20 cellular contexts compared by ENCODE assay signal in genomic region chr10:132404911-132405462, GRCh38. TPM values are rescaled to one million over a fixed set of nuclear protein-coding genes. Genes with fewer than 3 reads are reported as not detected.
DNase-seq lines count a peak whose midpoint lies in the region; ATAC-seq, FAIRE-seq and TF ChIP-seq lines count a peak whose summit lies in the region.
"Had no signal": no experiment of that assay in that cellular context is flagged by ENCODE, and none has a peak within 500 bp of the region (broad histone marks: within the 10 kb centered on the region; RNA-seq: fewer than 3 reads in every experiment).

No MANE protein-coding gene starts in this region.

- no peak overlapping the region for H2AFZ ChIP-seq in smooth muscle cell (ENCODE audit: low read depth)

- no peaks in the 10 kb centered on the region for H3K9me3 ChIP-seq in left ventricle myocardium inferior (replicated peaks)
- H3K9me3 ChIP-seq in adrenal gland (replicated peaks in 1 of 3) = no peaks in the 10 kb centered on the region
- H3K9me3 ChIP-seq in kidney (ENCODE audit: control insufficient read depth in 1 of 2, low read length in 2 of 2) = no peaks in the 10 kb centered on the region
- no peaks in the 10 kb centered on the region for H3K9me3 ChIP-seq in smooth muscle cell (replicated peaks; ENCODE audit: low read depth)
- H3K9me3 ChIP-seq: BE2C had no signal

- POLR2A ChIA-PET in activated CD4-positive, alpha-beta memory T cell treated with anti-CD3 and anti-CD28 coated beads, Interleukin-2, amount 10 ng/mL, durations not matched to agents 7 days and 5 days (lab: Charles Lee) = no interaction called here

- H3K27ac ChIP-seq in left ventricle myocardium inferior (replicated peaks) (no peak overlapping the region), adrenal gland (peak overlapping the region in 3 of 5 donors; percentile 38 to 98 (median 98)), kidney (ENCODE audit: low read depth in 2 of 2, low read length in 2 of 2) (no peak overlapping the region), smooth muscle cell (ENCODE audit: low read depth) (no peak overlapping the region)

- H3K4me3 ChIP-seq in left ventricle myocardium inferior (no peak overlapping the region), adrenal gland (no peak overlapping the region), kidney (ENCODE audit: low read length in 2 of 2) (no peak overlapping the region), smooth muscle cell (no peak overlapping the region)

- intact Hi-C loops in Right ventricle myocardium superior (cut with DNase I) = no loop called here
- intact Hi-C loops in left ventricle myocardium inferior (cut with micrococcal nuclease) = no loop called here
- intact Hi-C loops in adrenal gland (cut with DNase I) = no loop called here
- intact Hi-C loops in kidney (cut with DNase I) = no loop called here

- H3K9ac ChIP-seq in kidney (ENCODE audit: low read length in 2 of 2) (no peak overlapping the region), smooth muscle cell (ENCODE audit: low read depth) (no peak overlapping the region)

- peaks cover 19% of the 10 kb centered on the region for H3K36me3 ChIP-seq in left ventricle myocardium inferior
- peaks cover 0 to 22% of the 10 kb centered on the region in 2 donors for H3K36me3 ChIP-seq in adrenal gland (replicated peaks in 1 of 2)
- peaks cover 0 to 7% of the 10 kb centered on the region in 2 donors for H3K36me3 ChIP-seq in kidney (ENCODE audit: control insufficient read depth in 1 of 2, insufficient read depth in 2 of 2, low read length in 2 of 2)
- H3K36me3 ChIP-seq in smooth muscle cell (ENCODE audit: low read depth) = no peaks in the 10 kb centered on the region

- H3K4me3 Mint-ChIP-seq in activated CD4-positive, alpha-beta memory T cell treated with anti-CD3 and anti-CD28 coated beads, Interleukin-2, amount 10 ng/mL, durations not matched to agents 7 days and 5 days = no peak overlapping the region
- H3K4me3 Mint-ChIP-seq: CD4-positive, alpha-beta T cell had no signal

- H3K27me3 Mint-ChIP-seq in activated CD4-positive, alpha-beta memory T cell treated with anti-CD3 and anti-CD28 coated beads, Interleukin-2, amount 10 ng/mL, durations not matched to agents 7 days and 5 days = no peaks in the 10 kb centered on the region
- H3K27me3 Mint-ChIP-seq: CD4-positive, alpha-beta T cell had no signal

- peaks cover 7% of the 10 kb centered on the region for H3K4me1 Mint-ChIP-seq in activated CD4-positive, alpha-beta memory T cell treated with anti-CD3 and anti-CD28 coated beads, Interleukin-2, amount 10 ng/mL, durations not matched to agents 7 days and 5 days

- H3K9me3 Mint-ChIP-seq in activated CD4-positive, alpha-beta memory T cell treated with anti-CD3 and anti-CD28 coated beads, Interleukin-2, amount 10 ng/mL, durations not matched to agents 7 days and 5 days = no peaks in the 10 kb centered on the region
- H3K9me3 Mint-ChIP-seq in activated naive CD4-positive, alpha-beta T cell treated with anti-CD3 and anti-CD28 coated beads, Interleukin-2, amount 50 U/mL, for 72 hours = no peaks in the 10 kb centered on the region
- H3K9me3 Mint-ChIP-seq: CD4-positive, alpha-beta T cell had no signal

- H3K27me3 ChIP-seq in left ventricle myocardium inferior (ENCODE audit: low read depth) (no peaks in the 10 kb centered on the region), adrenal gland (no peaks in the 10 kb centered on the region), smooth muscle cell (ENCODE audit: low read depth) (no peaks in the 10 kb centered on the region)
- H3K27me3 ChIP-seq: BE2C had no signal

- FAIRE-seq in kidney (lab: Jason Lieb, UNC) = no peak
- FAIRE-seq: G401.6, GM12891, GM18507 had no signal

- H4K20me1 ChIP-seq in smooth muscle cell (ENCODE audit: low read depth) = peaks cover 56% of the 10 kb centered on the region

- H3K36me3 Mint-ChIP-seq in activated CD4-positive, alpha-beta memory T cell treated with anti-CD3 and anti-CD28 coated beads, Interleukin-2, amount 10 ng/mL, durations not matched to agents 7 days and 5 days (ENCODE audit: low read depth) = no peaks in the 10 kb centered on the region
- H3K36me3 Mint-ChIP-seq in activated naive CD4-positive, alpha-beta T cell treated with anti-CD3 and anti-CD28 coated beads, Interleukin-2, amount 50 U/mL, for 72 hours = no peaks in the 10 kb centered on the region

- DNase-seq in Right ventricle myocardium superior (peak; percentile 33), left ventricle myocardium inferior (no peak), adrenal gland (peak in 2 of 7 donors; percentile 2 to 18), kidney (peak; percentile 64), smooth muscle cell (lab: John Stamatoyannopoulos, UW; ENCODE audit: unreplicated experiment) (no peak), SKM-1 treated with dmso at 0.1 percent for 144 hours (lab: John Stamatoyannopoulos, UW; ENCODE audit: unreplicated experiment) (no peak)
- DNase-seq in activated CD4-positive, alpha-beta memory T cell treated with anti-CD3 and anti-CD28 coated beads, Interleukin-2, amount 10 ng/mL, durations not matched to agents 7 days and 5 days = no peak
- DNase-seq in activated naive CD4-positive, alpha-beta T cell treated with anti-CD3 and anti-CD28 coated beads, Interleukin-2, amount 50 U/mL, for 72 hours (ENCODE audit: low spot score in 2 of 2) = no peak
- DNase-seq: 8988T; BE2C; Calu3; CD4-positive, alpha-beta T cell; KG1; NCI-H1436; NCI-H2081; NCI-H748 treated with DMSO at 0.1 percent for 48 hours; OCI-M1 had no signal

- H3K27ac Mint-ChIP-seq in activated CD4-positive, alpha-beta memory T cell treated with anti-CD3 and anti-CD28 coated beads, Interleukin-2, amount 10 ng/mL, durations not matched to agents 7 days and 5 days = no peak overlapping the region
- no peak overlapping the region for H3K27ac Mint-ChIP-seq in activated naive CD4-positive, alpha-beta T cell treated with anti-CD3 and anti-CD28 coated beads, Interleukin-2, amount 50 U/mL, for 72 hours
- H3K27ac Mint-ChIP-seq: CD4-positive, alpha-beta T cell had no signal

- H3K79me2 ChIP-seq in smooth muscle cell (ENCODE audit: low read depth) = peaks cover 39% of the 10 kb centered on the region

- ATAC-seq in Right ventricle myocardium superior (ENCODE audit: poor library complexity) = no peak
- ATAC-seq in activated naive CD4-positive, alpha-beta T cell treated with anti-CD3 and anti-CD28 coated beads, Interleukin-2, amount 50 U/mL, for 72 hours = no peak

- H3K4me1 ChIP-seq in left ventricle myocardium inferior = peaks cover 53% of the 10 kb centered on the region
- peaks cover 56 to 86% of the 10 kb centered on the region in 2 donors for H3K4me1 ChIP-seq in adrenal gland (replicated peaks in 1 of 2)
- peaks cover 11 to 49% of the 10 kb centered on the region in 2 donors for H3K4me1 ChIP-seq in kidney (ENCODE audit: control insufficient read depth in 1 of 2, insufficient read depth in 1 of 2, low read depth in 1 of 2, low read length in 2 of 2)
- peaks cover 16% of the 10 kb centered on the region for H3K4me1 ChIP-seq in smooth muscle cell (ENCODE audit: low read depth)

- no peaks in the 10 kb centered on the region for H3F3A ChIP-seq in smooth muscle cell (ENCODE audit: low read depth)

- no peak for TF ChIP-seq POLR2A in adrenal gland (IDR thresholded peaks at IDR 0.05)

- H3K4me2 ChIP-seq in smooth muscle cell = no peak overlapping the region

- WGBS in adrenal gland, 4 donors = 85 to 90% (median 86%) methylated on average over 14 to 54 of the region's 54 CpGs
- WGBS in smooth muscle cell (ENCODE audit: low lambda C conversion rate) = 72% methylated on average over 45 of the region's 54 CpGs

- CTCF ChIA-PET in activated CD4-positive, alpha-beta memory T cell treated with anti-CD3 and anti-CD28 coated beads, Interleukin-2, amount 10 ng/mL, durations not matched to agents 7 days and 5 days (lab: Charles Lee) = no interaction called here

- no peak for TF ChIP-seq CTCF in left ventricle myocardium inferior (IDR thresholded peaks at IDR 0.05; ENCODE audit: borderline replicate concordance)
- no peak for TF ChIP-seq CTCF in adrenal gland (IDR thresholded peaks at IDR 0.05)
- no peak for TF ChIP-seq CTCF in kidney (IDR thresholded peaks at IDR 0.05; ENCODE audit: borderline replicate concordance, extremely low read depth, insufficient read depth)
- peak; percentile 22 for TF ChIP-seq CTCF in smooth muscle cell (IDR thresholded peaks at IDR 0.05; ENCODE audit: borderline replicate concordance, insufficient read depth, poor library complexity, severe bottlenecking)

RNA-seq across cellular contexts. Expression of gene PWWP2B, which starts 8.0 kb away (rescaled TPM):
- 23.0 TPM for total RNA-seq in Right ventricle myocardium superior
- total RNA-seq in left ventricle myocardium inferior = 17.2 TPM
- total RNA-seq in adrenal gland = 10 to 100 TPM; 31.6 to 75.3 (median 42.2) TPM
- 10 to 100 TPM in 2 of 3 donors, 1 to 10 TPM in 1; 3.4 to 34.0 (median 33.5) TPM for polyA plus RNA-seq in adrenal gland
- 24.3 TPM for total RNA-seq in kidney
- 12.9 TPM for polyA plus RNA-seq in kidney (ENCODE audit: insufficient read depth, low read depth, low replicate concordance)
- total RNA-seq in smooth muscle cell = 6.9 and 13.2 TPM in 2 replicates
- polyA plus RNA-seq in smooth muscle cell = 8.3 and 9.3 TPM in 2 replicates
- total RNA-seq in activated CD4-positive, alpha-beta memory T cell treated with anti-CD3 and anti-CD28 coated beads, Interleukin-2, amount 10 ng/mL, durations not matched to agents 7 days and 5 days = 1 to 10 TPM; 5.5 to 6.3 TPM
- total RNA-seq in activated naive CD4-positive, alpha-beta T cell treated with anti-CD3 and anti-CD28 coated beads, Interleukin-2, amount 50 U/mL, for 72 hours = 1 to 10 TPM in 1 of 2 donors, under 1 TPM in 1; 0.64 to 4.3 TPM

Comparison
In these comparisons a context has a peak if more than half of its experiments do, and no peak if none do; other contexts are left out.
1. DNase-seq: peak in Right ventricle myocardium superior (single experiment) and kidney (single experiment); none in left ventricle myocardium inferior (single experiment), smooth muscle cell (single experiment), activated CD4-positive, alpha-beta memory T cell treated with anti-CD3 and anti-CD28 coated beads, Interleukin-2, amount 10 ng/mL, durations not matched to agents 7 days and 5 days (single experiment), activated naive CD4-positive, alpha-beta T cell treated with anti-CD3 and anti-CD28 coated beads, Interleukin-2, amount 50 U/mL, for 72 hours (0 of 2) and SKM-1 treated with dmso at 0.1 percent for 144 hours (single experiment).
2. H3K27ac ChIP-seq: peak in adrenal gland (3 of 5); none in left ventricle myocardium inferior (single experiment), kidney (0 of 2) and smooth muscle cell (single experiment).